ENCODE assay signal across 16 cellular contexts in the genomic region with DNA sequence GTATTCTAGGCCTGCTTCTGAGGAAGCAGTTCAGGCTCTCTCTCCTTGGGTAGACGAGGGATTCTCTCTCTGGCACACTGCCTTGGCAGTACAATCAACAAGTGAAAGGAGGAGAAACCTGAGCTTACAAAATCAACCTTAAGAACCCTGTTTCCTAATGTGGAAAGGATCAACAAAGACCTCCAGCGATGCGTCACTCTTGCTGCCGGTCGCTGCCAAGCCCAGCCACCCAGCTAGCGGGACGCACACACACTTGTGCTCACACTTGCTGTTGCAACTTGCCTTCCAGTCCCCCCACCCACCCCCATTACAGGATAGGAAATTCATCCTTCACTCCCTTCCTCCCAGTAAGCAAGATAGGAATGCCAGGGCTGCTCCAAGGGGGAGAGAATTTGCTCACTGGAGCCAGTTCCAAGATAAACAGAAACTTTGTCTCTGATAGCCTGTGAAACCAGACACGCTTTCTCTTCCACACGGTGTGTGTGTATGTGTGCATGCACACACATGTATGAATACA.
DNase-seq lines count a peak whose midpoint lies in the region; ATAC-seq and TF ChIP-seq lines count a peak whose summit lies in the region.
"Had no signal": no experiment of that assay in that cellular context is flagged by ENCODE, and none has a peak within 500 bp of the region (broad histone marks: within the 10 kb centered on the region; RNA-seq: fewer than 3 reads in every experiment).

No MANE protein-coding gene starts in this region.

- no peak overlapping the region for H3K27ac ChIP-seq in left lung
- no peak overlapping the region for H3K27ac ChIP-seq in tibial artery
- H3K27ac ChIP-seq: breast epithelium, thoracic aorta had no signal

- H3K27me3 ChIP-seq in left lung = no peaks in the 10 kb centered on the region
- H3K27me3 ChIP-seq in tibial artery = peaks cover 0 to 4% of the 10 kb centered on the region in 2 donors
- H3K27me3 ChIP-seq: breast epithelium, MG63 had no signal

- CTCF ChIA-PET in MCF 10A (lab: Yijun Ruan, JAX) = interaction anchor here (0.6 kb wide), 1 partner anchor 36 kb away, joined by 3 read pairs; no protein-coding TSS in a partner anchor

- no peaks in the 10 kb centered on the region for H3K27me3 Mint-ChIP-seq in activated CD4-positive, alpha-beta T cell treated with anti-CD3 and anti-CD28 coated beads, Interleukin-2, amount 10 ng/mL, durations not matched to agents 24 days and 14 days
- H3K27me3 Mint-ChIP-seq in MCF 10A (ENCODE audit: insufficient read depth, unreplicated experiment) = peaks cover 13% of the 10 kb centered on the region

- intact Hi-C loops in activated CD4-positive, alpha-beta T cell treated with anti-CD3 and anti-CD28 coated beads, Interleukin-2, amount 10 ng/mL, durations not matched to agents 24 days and 14 days (cut with micrococcal nuclease) = no loop called here
- intact Hi-C loops in MCF 10A (cut with micrococcal nuclease) = loop anchor here (5.0 kb wide), 1 partner anchor 170 kb away; no protein-coding TSS in a partner anchor
- intact Hi-C loops in left lung (cut with DNase I) = no loop called here
- intact Hi-C loops in tibial artery (cut with DNase I; ENCODE audit: low total_unique reads) = no loop called here

- POLR2A ChIA-PET in MCF 10A (lab: Yijun Ruan, JAX) = interaction anchor here (0.6 to 1.3 kb wide), 7 partner anchors 13 to 175 kb away, joined by 3 to 5 read pairs (median 3); no protein-coding TSS in a partner anchor

- peak; percentile 43 for DNase-seq in activated CD4-positive, alpha-beta T cell treated with anti-CD3 and anti-CD28 coated beads, Interleukin-2, amount 10 ng/mL, durations not matched to agents 24 days and 14 days
- DNase-seq in activated CD4-positive, alpha-beta T cell treated with anti-CD3 and anti-CD28 coated beads, Interleukin-2, amount 50 U/mL, for 1 hour = no peak
- DNase-seq in MCF 10A (ENCODE audit: unreplicated experiment) (peak; percentile 95), left lung (no peak), tibial artery (peak; percentile 34 to 55), Kasumi-1 (lab: John Stamatoyannopoulos, UW) (no peak), NCI-H146 (lab: John Stamatoyannopoulos, UW) (no peak)
- DNase-seq: 8988T; activated CD4-positive, alpha-beta T cell treated with anti-CD3 and anti-CD28 coated beads for 4 hours; activated gamma-delta T cell; MG63; small intestine had no signal

- no peaks in the 10 kb centered on the region for H3K36me3 ChIP-seq in left lung
- no peaks in the 10 kb centered on the region for H3K36me3 ChIP-seq in tibial artery
- H3K36me3 ChIP-seq: breast epithelium, MG63, thoracic aorta had no signal

- H3K4me3 ChIP-seq in left lung = no peak overlapping the region
- no peak overlapping the region for H3K4me3 ChIP-seq in tibial artery
- H3K4me3 ChIP-seq: breast epithelium, MG63, thoracic aorta had no signal

- BruUV-seq in MCF 10A (replicated peaks; lab: Mats Ljungman, UMichigan) = no TSS peak

- peaks cover 4% of the 10 kb centered on the region for H3K4me1 Mint-ChIP-seq in activated CD4-positive, alpha-beta T cell treated with anti-CD3 and anti-CD28 coated beads, Interleukin-2, amount 10 ng/mL, durations not matched to agents 24 days and 14 days
- H3K4me1 Mint-ChIP-seq in MCF 10A (ENCODE audit: insufficient read depth, unreplicated experiment) = peaks cover 15% of the 10 kb centered on the region

- H3K36me3 Mint-ChIP-seq in activated CD4-positive, alpha-beta T cell treated with anti-CD3 and anti-CD28 coated beads, Interleukin-2, amount 10 ng/mL, durations not matched to agents 24 days and 14 days (ENCODE audit: low read depth) = no peaks in the 10 kb centered on the region
- peaks cover 4% of the 10 kb centered on the region for H3K36me3 Mint-ChIP-seq in MCF 10A (ENCODE audit: insufficient read depth, unreplicated experiment)

- H3K4me1 ChIP-seq in left lung (peaks cover 0 to 4% of the 10 kb centered on the region in 2 donors), tibial artery (peaks cover 0 to 6% (median 1%) of the 10 kb centered on the region in 4 donors)
- H3K4me1 ChIP-seq: breast epithelium had no signal

- H3K9me3 Mint-ChIP-seq in activated CD4-positive, alpha-beta T cell treated with anti-CD3 and anti-CD28 coated beads, Interleukin-2, amount 10 ng/mL, durations not matched to agents 24 days and 14 days = no peaks in the 10 kb centered on the region
- H3K9me3 Mint-ChIP-seq in MCF 10A (ENCODE audit: unreplicated experiment) = no peaks in the 10 kb centered on the region
- H3K9me3 Mint-ChIP-seq: T-helper 1 cell treated with Interleukin-12 subunit alpha and Interleukin-12 subunit beta and Interleukin-4 antibody, amounts not matched to agents 30 μg/mL and 1 μg/mL, for 36 hours had no signal

- no peak for TF ChIP-seq CTCF in MCF 10A (IDR thresholded peaks at IDR 0.05; ENCODE audit: unreplicated experiment)
- TF ChIP-seq CTCF in left lung (IDR thresholded peaks at IDR 0.05) = no peak
- TF ChIP-seq CTCF in tibial artery (IDR thresholded peaks at IDR 0.05) = no peak

- H3K4me3 Mint-ChIP-seq in activated CD4-positive, alpha-beta T cell treated with anti-CD3 and anti-CD28 coated beads, Interleukin-2, amount 10 ng/mL, durations not matched to agents 24 days and 14 days = no peak overlapping the region
- H3K4me3 Mint-ChIP-seq in MCF 10A (ENCODE audit: unreplicated experiment) = no peak overlapping the region
- H3K4me3 Mint-ChIP-seq: T-helper 1 cell treated with Interleukin-12 subunit alpha and Interleukin-12 subunit beta and Interleukin-4 antibody, amounts not matched to agents 30 μg/mL and 1 μg/mL, for 36 hours had no signal

- ATAC-seq in left lung (peak; percentile 14), GM21423 (IDR thresholded peaks at IDR 0.05; ENCODE audit: unreplicated experiment) (no peak)

- H3K27ac Mint-ChIP-seq in activated CD4-positive, alpha-beta T cell treated with anti-CD3 and anti-CD28 coated beads, Interleukin-2, amount 10 ng/mL, durations not matched to agents 24 days and 14 days = no peak overlapping the region
- H3K27ac Mint-ChIP-seq in MCF 10A (ENCODE audit: low read depth, unreplicated experiment) = peak overlapping the region; percentile 44
- H3K27ac Mint-ChIP-seq: T-helper 1 cell treated with Interleukin-12 subunit alpha and Interleukin-12 subunit beta and Interleukin-4 antibody, amounts not matched to agents 30 μg/mL and 1 μg/mL, for 36 hours had no signal

- H3K9me3 ChIP-seq in left lung (no peaks in the 10 kb centered on the region), tibial artery (no peaks in the 10 kb centered on the region)
- H3K9me3 ChIP-seq: breast epithelium, MG63, thoracic aorta had no signal

Comparison
In these comparisons a context has a peak if more than half of its experiments do, and no peak if none do; other contexts are left out.
1. DNase-seq: peak in activated CD4-positive, alpha-beta T cell treated with anti-CD3 and anti-CD28 coated beads, Interleukin-2, amount 10 ng/mL, durations not matched to agents 24 days and 14 days (single experiment), MCF 10A (single experiment) and tibial artery (2 of 2); none in activated CD4-positive, alpha-beta T cell treated with anti-CD3 and anti-CD28 coated beads, Interleukin-2, amount 50 U/mL, for 1 hour (single experiment), left lung (0 of 2), Kasumi-1 (0 of 2) and NCI-H146 (single experiment).